ENCODE assay signal across 8 cellular contexts in genomic region chr15:45429974-45430792, GRCh38. TPM values are rescaled to one million over a fixed set of nuclear protein-coding genes. Genes with fewer than 3 reads are reported as not detected.
DNase-seq lines count a peak whose midpoint lies in the region; ATAC-seq, FAIRE-seq and TF ChIP-seq lines count a peak whose summit lies in the region.

No MANE protein-coding gene starts in this region.

- in situ Hi-C loops in GM12878 (cut with MboI) = no loop called here

- DNase-seq in 8988T (peak; percentile 53), HT-29 (ENCODE audit: low spot score) (peak; percentile 76), T-helper 9 cell (peak; percentile 95), GM12878 (ENCODE audit: low read depth, low spot score) (no peak), smooth muscle cell (lab: John Stamatoyannopoulos, UW; ENCODE audit: unreplicated experiment) (peak; percentile 18), HK-2 (ENCODE audit: unreplicated experiment) (no peak)

- BruUV-seq in GM12878 (replicated peaks; lab: Mats Ljungman, UMichigan) = no TSS peak

- SMC1A ChIA-PET in GM12878 (lab: Charles Lee; ENCODE audit: uncharacterized antibody, unreplicated experiment) = interaction anchor here (0.9 to 2.7 kb wide), 16 partner anchors 13 to 267 kb away, joined by 3 to 30 read pairs (median 5); no protein-coding TSS in a partner anchor

- TF ChIP-seq POLR2A in GM12878 (IDR thresholded peaks at IDR 0.05; ENCODE audit: low read depth, low read length) = no peak

- TF ChIP-seq CTCF in GM12878 (IDR thresholded peaks at IDR 0.05 in 2 of 3, conservative IDR thresholded peaks at IDR 0.05 in 1 of 3; ENCODE audit: control insufficient read depth in 2 of 3, extremely low read depth in 1 of 3, insufficient read depth in 1 of 3, low read depth in 3 of 3, low read length in 3 of 3) (peak; percentile 99 to 100 (median 99)), smooth muscle cell (IDR thresholded peaks at IDR 0.05; ENCODE audit: borderline replicate concordance, insufficient read depth, poor library complexity, severe bottlenecking) (peak; percentile 100)

- no peaks in the 10 kb centered on the region for H3F3A ChIP-seq in smooth muscle cell (ENCODE audit: low read depth)

- intact Hi-C loops in GM12878 (cut with micrococcal nuclease; ENCODE audit: unreplicated experiment) = loop anchor here (1.0 kb wide), 1 partner anchor 28 kb away; no protein-coding TSS in a partner anchor

- RAD21 ChIA-PET in GM12878 (lab: Charles Lee; ENCODE audit: unreplicated experiment) = interaction anchor here (0.8 to 3.4 kb wide), 12 partner anchors 17 to 267 kb away, joined by 3 to 38 read pairs (median 4); no protein-coding TSS in a partner anchor

- no peaks in the 10 kb centered on the region for H3K79me2 ChIP-seq in GM12878 (ENCODE audit: control insufficient read depth, insufficient read depth, low read length)
- H3K79me2 ChIP-seq in smooth muscle cell (ENCODE audit: low read depth) = no peaks in the 10 kb centered on the region

- H3K4me2 ChIP-seq in GM12878 (ENCODE audit: control insufficient read depth, insufficient read depth) (peak overlapping the region; percentile 79), smooth muscle cell (peak overlapping the region; percentile 83)

- 0 out of 2 replicates have a peak, but pooled peaks cover 3% of the 10 kb centered on the region for H3K4me1 ChIP-seq in GM12878 (ENCODE audit: control insufficient read depth, insufficient read depth, low read length)
- no peaks in the 10 kb centered on the region for H3K4me1 ChIP-seq in iPS-18a (ENCODE audit: control insufficient read depth, low read depth, low read length)
- no peaks in the 10 kb centered on the region for H3K4me1 ChIP-seq in smooth muscle cell (ENCODE audit: low read depth)

- no peaks in the 10 kb centered on the region for H4K20me1 ChIP-seq in GM12878 (ENCODE audit: control insufficient read depth, insufficient read depth)
- H4K20me1 ChIP-seq in smooth muscle cell (ENCODE audit: low read depth) = no peaks in the 10 kb centered on the region

- no peaks in the 10 kb centered on the region for H3K27me3 ChIP-seq in GM12878 (replicated peaks in 1 of 2; ENCODE audit: control insufficient read depth in 2 of 2, insufficient read depth in 2 of 2, low read length in 1 of 2)
- peaks cover 37% of the 10 kb centered on the region for H3K27me3 ChIP-seq in iPS-18a (ENCODE audit: control insufficient read depth, insufficient read depth, low read length)
- peaks cover 41% of the 10 kb centered on the region for H3K27me3 ChIP-seq in smooth muscle cell (ENCODE audit: low read depth)

- H2AFZ ChIP-seq in GM12878 (ENCODE audit: control insufficient read depth, low read depth, low read length) = peak overlapping the region; percentile 72
- H2AFZ ChIP-seq in smooth muscle cell (ENCODE audit: low read depth) = peak overlapping the region; percentile 28

- POLR2A ChIA-PET in GM12878 (lab: Charles Lee) = interaction anchor here (1.0 kb wide), 1 partner anchor 232 kb away, joined by 3 read pairs; no protein-coding TSS in a partner anchor

- H3K27ac ChIP-seq in GM12878 (ENCODE audit: control insufficient read depth, insufficient read depth) = no peak overlapping the region
- H3K27ac ChIP-seq in iPS-18a (ENCODE audit: low read length) = no peak overlapping the region
- no peak overlapping the region for H3K27ac ChIP-seq in smooth muscle cell (ENCODE audit: low read depth)

- no peak for FAIRE-seq in GM12878 (lab: Jason Lieb, UNC)

- TF ChIP-seq RAD21 in GM12878 (IDR thresholded peaks at IDR 0.05; ENCODE audit: insufficient read depth, low read depth, low read length) = peak; percentile 79

- H3K9me3 ChIP-seq in GM12878 (replicated peaks; ENCODE audit: control insufficient read depth, insufficient read depth, low read length) (no peaks in the 10 kb centered on the region), iPS-18a (ENCODE audit: control insufficient read depth, low read depth, low read length) (no peaks in the 10 kb centered on the region), smooth muscle cell (replicated peaks; ENCODE audit: low read depth) (no peaks in the 10 kb centered on the region)

- H3K9ac ChIP-seq in GM12878 (ENCODE audit: control insufficient read depth, insufficient read depth, low read length) (no peak overlapping the region), iPS-18a (ENCODE audit: low read length) (no peak overlapping the region), smooth muscle cell (ENCODE audit: low read depth) (no peak overlapping the region)

- 6% methylated on average over 72 of the region's 73 CpGs for WGBS in GM12878 (ENCODE audit: insufficient coverage, insufficient replicate concordance, low lambda C conversion rate, missing lambda C conversion rate)
- WGBS in smooth muscle cell (ENCODE audit: low lambda C conversion rate) = 13% methylated on average over 60 of the region's 73 CpGs

- CTCF ChIA-PET in GM12878 (lab: Yijun Ruan, JAX) = interaction anchor here (0.6 to 5.7 kb wide), 45 partner anchors 8 to 266 kb away, joined by 3 to 194 read pairs (median 5); partner anchors contain the start of gene BLOC1S6

- no peak for TF ChIP-seq EP300 in GM12878 (IDR thresholded peaks at IDR 0.05; ENCODE audit: borderline replicate concordance in 1 of 2, control insufficient read depth in 1 of 2, low read depth in 2 of 2, low read length in 2 of 2)

- H3K36me3 ChIP-seq in GM12878 (ENCODE audit: control insufficient read depth in 2 of 2, insufficient read depth in 2 of 2, low read length in 1 of 2) = no peaks in the 10 kb centered on the region
- no peaks in the 10 kb centered on the region for H3K36me3 ChIP-seq in iPS-18a (ENCODE audit: control insufficient read depth, low read depth, low read length)
- no peaks in the 10 kb centered on the region for H3K36me3 ChIP-seq in smooth muscle cell (ENCODE audit: low read depth)

- H3K4me3 ChIP-seq in GM12878 (peak overlapping the region; percentile 61; the same call in 1 of the 2 replicates), iPS-18a (ENCODE audit: low read length) (peak overlapping the region; percentile 45), smooth muscle cell (peak overlapping the region; percentile 48)

- ATAC-seq in GM19023 (IDR thresholded peaks at IDR 0.05; ENCODE audit: unreplicated experiment) = peak; percentile 71
- peak; percentile 98 for ATAC-seq in GM12878

TF ChIP-seq in GM12878, 131 proteins besides CTCF, POLR2A, EP300 and RAD21 (continues in another document):
- TF ChIP-seq SMC3 (IDR thresholded peaks at IDR 0.05; ENCODE audit: borderline replicate concordance, low read length) (peak; percentile 98), IKZF1 (conservative IDR thresholded peaks at IDR 0.05) (peak; percentile 50; the same call in 1 of the 2 replicates), SP1 (IDR thresholded peaks at IDR 0.05; ENCODE audit: low read depth, low read length) (peak; percentile 45), RUNX3 (IDR thresholded peaks at IDR 0.05; ENCODE audit: low read length) (peak; percentile 48), BHLHE40 (IDR thresholded peaks at IDR 0.05; ENCODE audit: borderline replicate concordance in 1 of 2, low read depth in 2 of 2, low read length in 1 of 2) (peak; percentile 63 to 81; a peak in 3 of 4 replicates), RELA (IDR thresholded peaks at IDR 0.05; ENCODE audit: borderline replicate concordance, partially characterized antibody) (no peak), ZNF217 (IDR thresholded peaks at IDR 0.05) (0 out of 2 replicates have a peak, but pooled peaks have one; percentile 39), MYB (IDR thresholded peaks at IDR 0.05; ENCODE audit: borderline replicate concordance, low read depth, low read length) (0 out of 2 replicates have a peak, but pooled peaks have one; percentile 29), ESRRA (IDR thresholded peaks at IDR 0.05; ENCODE audit: low read length) (no peak), RB1 (IDR thresholded peaks at IDR 0.05; ENCODE audit: borderline replicate concordance) (no peak), ZSCAN29 (IDR thresholded peaks at IDR 0.05) (no peak; the same call in 1 of the 2 replicates), GATAD2B (conservative IDR thresholded peaks at IDR 0.05; ENCODE audit: low read depth) (peak; percentile 79), YY1 (IDR thresholded peaks at IDR 0.05; ENCODE audit: low read depth, low read length) (peak; percentile 82), ASH2L (IDR thresholded peaks at IDR 0.05; ENCODE audit: borderline replicate concordance, low read depth) (no peak), TCF7 (IDR thresholded peaks at IDR 0.05; ENCODE audit: borderline replicate concordance) (no peak)

RNA-seq across cellular contexts. Expression of gene GATM, which starts 51.8 kb away (rescaled TPM):
- 0.53 and 0.76 TPM in 2 replicates for total RNA-seq in HT-29 (2014; rRNA removed; shearing (Covaris generic))
- 72.5 and 76.6 TPM in 2 replicates for total RNA-seq in GM12878 (2013; cell fraction: nucleolus; rRNA removed)
- total RNA-seq in GM12878 (2014; rRNA removed) (71.2 and 75.6 TPM in 2 replicates), GM12878 (2014; rRNA removed; fragmentation: Illumina TruSeq; extraction: Trizol) (39.2 and 41.3 TPM in 2 replicates), GM12878 (2021) (37.1 and 42.5 TPM in 2 replicates), smooth muscle cell (0.67 and 1.1 TPM in 2 replicates)
- 36.9 TPM for polyA plus RNA-seq in GM12878 (2011; ENCODE audit: low read depth)
- polyA plus RNA-seq in GM12878 (2011; rRNA removed) (83.1 and 89.9 TPM in 2 replicates), GM12878 (2014; fragmentation: Illumina TruSeq; extraction: Trizol) (50.8 and 60.7 TPM in 2 replicates), GM12878 (2014; fragmentation: Nextera tagmentation; extraction: Ambion mirVana) (10 to 100 TPM; 11.7 to 17.6 TPM), GM12878 (2014; rRNA removed) (63.8 and 65.6 TPM in 2 replicates), GM12878 (2016; fragmentation: Nextera tagmentation; extraction: Ambion mirVana) (10 to 100 TPM; 22.8 to 23.1 TPM), smooth muscle cell (1.1 and 1.7 TPM in 2 replicates)
- 52.4 and 57.8 TPM in 2 replicates for polyA plus RNA-seq in GM12878 (2011; cell fraction: cytosol; rRNA removed)
- 33.5 and 44.4 TPM in 2 replicates for polyA plus RNA-seq in GM12878 (2011; cell fraction: nucleus; rRNA removed)
- polyA plus RNA-seq in GM12878 (2012) = 34.3 and 58.1 TPM in 2 replicates
- 44.1 and 51.5 TPM in 2 replicates for polyA minus RNA-seq in GM12878 (2011; rRNA and poly(A)+ RNA removed)
- 17.6 and 18.3 TPM in 2 replicates for polyA minus RNA-seq in GM12878 (2011; cell fraction: cytosol; rRNA and poly(A)+ RNA removed)
- 17.9 and 25.3 TPM in 2 replicates for polyA minus RNA-seq in GM12878 (2011; cell fraction: nucleus; rRNA and poly(A)+ RNA removed)

Comparison
In these comparisons a context has a peak if more than half of its experiments do, and no peak if none do; other contexts are left out.
1. DNase-seq: peak in 8988T (single experiment), HT-29 (single experiment), T-helper 9 cell (single experiment) and smooth muscle cell (single experiment); none in GM12878 (single experiment) and HK-2 (single experiment).
2. RNA of gene GATM, which starts 51.8 kb away (total RNA-seq): 37.1 to 76.6 TPM in GM12878; 0.67 to 1.1 TPM in smooth muscle cell and 0.53 to 0.76 TPM in HT-29; every median in the first group is over 10 times any median in the second.
3. Peak in every context shown above with its lines, with median percentiles within 50 percentile points of each other: H3K4me3 ChIP-seq.